In genomic region chr2:134145519-134145918, GRCh38 we compare ENCODE assay signal across 19 cellular contexts.
"Had no signal": no experiment of that assay in that cellular context is flagged by ENCODE, and none has a peak within 500 bp of the region (broad histone marks: within the 10 kb centered on the region; RNA-seq: fewer than 3 reads in every experiment).

No MANE protein-coding gene starts in this region.

- H3K27ac Mint-ChIP-seq: activated naive CD4-positive, alpha-beta T cell treated with anti-CD3 and anti-CD28 coated beads for 36 hours; nephron had no signal

- H3K27me3 ChIP-seq: adrenal gland, cardiac muscle cell, dorsolateral prefrontal cortex, esophagus muscularis mucosa, hepatocyte, upper lobe of right lung had no signal

- H3K36me3 ChIP-seq: adrenal gland, cardiac muscle cell, esophagus muscularis mucosa, upper lobe of right lung had no signal

- DNase-seq: activated CD4-positive, alpha-beta T cell treated with anti-CD3 and anti-CD28 coated beads for 1 hour; activated CD4-positive, alpha-beta T cell treated with anti-CD3 and anti-CD28 coated beads, Interleukin-2, amount 50 U/mL, for 4 hours; activated naive CD4-positive, alpha-beta T cell treated with anti-CD3 and anti-CD28 coated beads for 36 hours; activated T-cell treated with anti-CD3 and anti-CD28 coated beads for 4 hours; adrenal gland; dorsolateral prefrontal cortex; islet precursor cell; left ventricle myocardium superior; mesenchymal stem cell; nucleus accumbens; posterior cingulate gyrus; retina; stimulated activated naive CD4-positive, alpha-beta T cell treated with Interleukin-2 at 50 U/mL for 16 hours; T1000; upper lobe of right lung had no signal

- ATAC-seq: left ventricle myocardium superior, upper lobe of right lung had no signal

- H3K4me3 ChIP-seq: adrenal gland, cardiac muscle cell, dorsolateral prefrontal cortex, esophagus muscularis mucosa, hepatocyte, upper lobe of right lung had no signal

- H3K4me3 Mint-ChIP-seq: activated naive CD4-positive, alpha-beta T cell treated with anti-CD3 and anti-CD28 coated beads for 36 hours; nephron had no signal

- H3K9me3 Mint-ChIP-seq: activated naive CD4-positive, alpha-beta T cell treated with anti-CD3 and anti-CD28 coated beads for 36 hours; nephron had no signal

- H3K9me3 ChIP-seq: adrenal gland, esophagus muscularis mucosa, upper lobe of right lung had no signal

- H3K27ac ChIP-seq: adrenal gland, cardiac muscle cell, esophagus muscularis mucosa, hepatocyte, upper lobe of right lung had no signal
